ENCODE assay signal across 11 cellular contexts in the genomic region with DNA sequence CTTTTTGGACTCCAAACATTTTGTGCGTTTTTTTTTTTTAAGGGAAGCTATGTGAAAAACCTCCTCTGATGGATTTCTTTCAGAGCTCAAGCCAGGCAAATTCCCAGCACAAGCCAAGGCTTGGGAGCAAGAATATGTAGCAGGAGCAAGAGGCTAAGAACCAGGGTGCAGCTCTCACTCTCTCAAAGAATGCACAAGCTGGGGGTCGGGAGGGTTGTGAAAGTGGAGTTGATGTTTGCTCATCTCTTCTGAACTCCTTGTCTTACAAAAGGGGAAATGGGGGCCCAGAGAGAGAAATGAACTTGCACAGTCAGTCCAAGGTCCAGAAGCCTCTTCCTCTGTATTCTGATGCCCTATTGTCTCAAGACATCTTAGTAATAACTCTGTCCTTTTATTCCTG. TPM values are rescaled to one million over a fixed set of nuclear protein-coding genes. Genes with fewer than 3 reads are reported as not detected.
DNase-seq lines count a peak whose midpoint lies in the region; ATAC-seq, FAIRE-seq and TF ChIP-seq lines count a peak whose summit lies in the region.
"Had no signal": no experiment of that assay in that cellular context is flagged by ENCODE, and none has a peak within 500 bp of the region (broad histone marks: within the 10 kb centered on the region; RNA-seq: fewer than 3 reads in every experiment).

No MANE protein-coding gene starts in this region.

- TF ChIP-seq POLR2A in gastroesophageal sphincter (IDR thresholded peaks at IDR 0.05) (no peak), transverse colon (IDR thresholded peaks at IDR 0.05) (no peak)

- no peak for DNase-seq in activated naive CD4-positive, alpha-beta T cell treated with anti-CD3 and anti-CD28 coated beads, Interleukin-2, amount 10 ng/mL, durations not matched to agents 7 days and 5 days
- DNase-seq in activated naive CD4-positive, alpha-beta T cell treated with Interleukin-2 at 50 U/mL for 16 hours = no peak
- DNase-seq in T-cell (no peak), transverse colon (no peak), RKO (ENCODE audit: low spot score) (no peak), frontal cortex (ENCODE audit: low spot score in 2 of 2) (no peak), DMS79 (lab: John Stamatoyannopoulos, UW) (no peak)
- DNase-seq: foreskin melanocyte, MG63, occipital lobe had no signal

- no peaks in the 10 kb centered on the region for H3K27me3 ChIP-seq in gastroesophageal sphincter
- H3K27me3 ChIP-seq in transverse colon = no peaks in the 10 kb centered on the region
- H3K27me3 ChIP-seq: MG63 had no signal

- H3K9me3 ChIP-seq in gastroesophageal sphincter (no peaks in the 10 kb centered on the region), transverse colon (no peaks in the 10 kb centered on the region)
- H3K9me3 ChIP-seq: MG63 had no signal

- TF ChIP-seq CTCF in gastroesophageal sphincter (IDR thresholded peaks at IDR 0.05) (no peak), transverse colon (IDR thresholded peaks at IDR 0.05) (no peak)

- peaks cover 27 to 89% (median 44%) of the 10 kb centered on the region in 3 donors for H3K4me1 ChIP-seq in gastroesophageal sphincter
- peaks cover 25 to 60% (median 31%) of the 10 kb centered on the region in 4 donors for H3K4me1 ChIP-seq in transverse colon

- CTCF ChIA-PET in activated naive CD4-positive, alpha-beta T cell treated with anti-CD3 and anti-CD28 coated beads, Interleukin-2, amount 10 ng/mL, durations not matched to agents 7 days and 5 days (lab: Charles Lee) = interaction anchor here (1.0 to 7.9 kb wide), 5 partner anchors 9 to 178 kb away, joined by 3 to 83 read pairs (median 4); a partner anchor contains a TSS
- CTCF ChIA-PET in T-cell (lab: Charles Lee) = interaction anchor here (1.3 to 1.8 kb wide), 3 partner anchors 17 to 87 kb away, joined by 3 to 6 read pairs (median 4); no protein-coding TSS in a partner anchor

- no peak overlapping the region for H3K4me3 Mint-ChIP-seq in activated naive CD4-positive, alpha-beta T cell treated with anti-CD3 and anti-CD28 coated beads, Interleukin-2, amount 10 ng/mL, durations not matched to agents 7 days and 5 days
- H3K4me3 Mint-ChIP-seq in T-cell = peak overlapping the region in 1 of 3 donors; percentile 34

- in situ Hi-C loops in transverse colon (cut with MboI; ENCODE audit: low pct_ligation_motif_present in 1 of 4, low pct_unique_long_range_greater_than_20kb in 1 of 4, low sequenced_read_pairs in 3 of 4) = loop anchor here in 3 of 4 donors (25.0 kb wide), 1 partner anchor 172 kb away; no protein-coding TSS in a partner anchor

- H3K36me3 Mint-ChIP-seq in activated naive CD4-positive, alpha-beta T cell treated with anti-CD3 and anti-CD28 coated beads, Interleukin-2, amount 10 ng/mL, durations not matched to agents 7 days and 5 days = peaks cover 3% of the 10 kb centered on the region
- no peaks in the 10 kb centered on the region for H3K36me3 Mint-ChIP-seq in T-cell

- ATAC-seq in T-cell (replicated peaks in 1 of 4) (no peak), gastroesophageal sphincter (no peak)

- TF ChIP-seq EP300 in gastroesophageal sphincter (IDR thresholded peaks at IDR 0.05) = no peak
- no peak for TF ChIP-seq EP300 in transverse colon (IDR thresholded peaks at IDR 0.05; ENCODE audit: low read depth)

- H3K27ac Mint-ChIP-seq in activated naive CD4-positive, alpha-beta T cell treated with anti-CD3 and anti-CD28 coated beads, Interleukin-2, amount 10 ng/mL, durations not matched to agents 7 days and 5 days = peak overlapping the region; percentile 99
- H3K27ac Mint-ChIP-seq in T-cell = peak overlapping the region; percentile 100

- intact Hi-C loops in transverse colon (cut with DNase I; ENCODE audit: low total_unique reads) = loop anchor here (2.0 kb wide), 1 partner anchor 57 kb away; a partner anchor contains a TSS

- H3K4me1 Mint-ChIP-seq in activated naive CD4-positive, alpha-beta T cell treated with anti-CD3 and anti-CD28 coated beads, Interleukin-2, amount 10 ng/mL, durations not matched to agents 7 days and 5 days = peaks cover 82% of the 10 kb centered on the region
- H3K4me1 Mint-ChIP-seq in T-cell = peaks cover 74 to 82% (median 76%) of the 10 kb centered on the region in 3 donors

- H3K27ac ChIP-seq in gastroesophageal sphincter (peak overlapping the region; percentile 90 to 93 (median 91)), transverse colon (peak overlapping the region; percentile 75 to 91 (median 86))

- FAIRE-seq in frontal cortex (lab: Jason Lieb, UNC) = no peak

- no peaks in the 10 kb centered on the region for H3K9me3 Mint-ChIP-seq in activated naive CD4-positive, alpha-beta T cell treated with anti-CD3 and anti-CD28 coated beads, Interleukin-2, amount 10 ng/mL, durations not matched to agents 7 days and 5 days
- no peaks in the 10 kb centered on the region for H3K9me3 Mint-ChIP-seq in T-cell

- POLR2A ChIA-PET in T-cell (lab: Charles Lee) = interaction anchor here (0.5 to 0.6 kb wide), 3 partner anchors 35 to 66 kb away, joined by 3 to 11 read pairs (median 3); no protein-coding TSS in a partner anchor

- H3K4me3 ChIP-seq in gastroesophageal sphincter (no peak overlapping the region), transverse colon (no peak overlapping the region)
- H3K4me3 ChIP-seq: MG63 had no signal

- peaks cover 4% of the 10 kb centered on the region for H3K27me3 Mint-ChIP-seq in activated naive CD4-positive, alpha-beta T cell treated with anti-CD3 and anti-CD28 coated beads, Interleukin-2, amount 10 ng/mL, durations not matched to agents 7 days and 5 days
- H3K27me3 Mint-ChIP-seq in T-cell = no peaks in the 10 kb centered on the region

- H3K36me3 ChIP-seq in gastroesophageal sphincter (no peaks in the 10 kb centered on the region), transverse colon (no peaks in the 10 kb centered on the region)
- H3K36me3 ChIP-seq: MG63 had no signal

- WGBS in gastroesophageal sphincter (ENCODE audit: low coverage in 1 of 2), 2 donors = 13% methylated on average over 2 of the region's 2 CpGs; no CpG with 5 or more reads in 1 of the 2 donors
- WGBS in transverse colon (ENCODE audit: low coverage in 1 of 2), 2 donors = 36 to 46% methylated on average over 2 of the region's 2 CpGs

RNA-seq across cellular contexts. Expression of a gene that starts 7.7 kb away (rescaled TPM):
- 100 to 1,000 TPM in 3 of 5 donors, 10 to 100 TPM in 2; 67.6 to 170 (median 157) TPM for total RNA-seq in T-cell
- total RNA-seq in gastroesophageal sphincter = 10 to 100 TPM in 1 of 4 donors, 1 to 10 TPM in 3; 1.2 to 14.3 (median 7.1) TPM
- 1 to 10 TPM; 2.2 to 7.2 (median 4.3) TPM for total RNA-seq in transverse colon
- 1.6 TPM for total RNA-seq in frontal cortex

RNA-seq across cellular contexts. Expression of a gene that starts 57.3 kb away (rescaled TPM):
- total RNA-seq in T-cell (100 to 1,000 TPM in 4 of 5 donors, 10 to 100 TPM in 1; 92.8 to 184 (median 166) TPM), gastroesophageal sphincter (10 to 100 TPM; 27.0 to 82.5 (median 54.3) TPM), transverse colon (10 to 100 TPM in 2 of 4 donors, 1 to 10 TPM in 2; 6.7 to 11.1 (median 9.3) TPM), frontal cortex (3.7 TPM)

Comparison
In these comparisons a context has a peak if more than half of its experiments do, and no peak if none do; other contexts are left out.
1. RNA of a gene that starts 7.7 kb away (total RNA-seq): 67.6 to 170 TPM in T-cell; 1.2 to 14.3 TPM in gastroesophageal sphincter, 2.2 to 7.2 TPM in transverse colon and 1.6 TPM in frontal cortex (single experiment); every median in the first group is over 4 times any median in the second.